22 cellular contexts compared by ENCODE assay signal in the genomic region with DNA sequence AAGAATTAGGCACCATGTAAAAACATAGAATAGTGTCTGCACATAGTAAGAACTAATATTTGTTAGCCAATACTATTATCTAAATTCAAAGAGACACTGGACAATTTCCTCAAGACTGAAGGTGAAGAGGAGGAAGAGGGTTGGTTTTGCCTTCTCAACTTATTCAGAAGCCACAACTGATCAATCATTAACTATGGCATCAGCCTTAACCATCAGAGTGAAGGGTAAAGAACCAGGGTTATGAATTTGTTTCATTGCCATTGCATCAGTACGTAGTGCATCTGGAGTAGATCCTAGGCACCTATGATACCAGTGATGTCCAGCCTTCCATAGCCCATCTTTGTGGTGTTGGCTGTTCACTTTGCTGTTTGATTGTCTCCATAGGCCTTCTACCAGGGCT.
"Had no signal": no experiment of that assay in that cellular context is flagged by ENCODE, and none has a peak within 500 bp of the region (broad histone marks: within the 10 kb centered on the region; RNA-seq: fewer than 3 reads in every experiment).

No MANE protein-coding gene starts in this region.

- H3K27ac ChIP-seq: esophagus squamous epithelium, gastroesophageal sphincter, heart left ventricle, left ventricle myocardium inferior, neural progenitor cell, sigmoid colon, upper lobe of left lung had no signal

- H3K36me3 ChIP-seq: esophagus squamous epithelium, gastroesophageal sphincter, heart left ventricle, left ventricle myocardium inferior, neural progenitor cell, sigmoid colon, upper lobe of left lung had no signal

- H3K4me1 ChIP-seq: neural progenitor cell, upper lobe of left lung had no signal

- H3K4me1 Mint-ChIP-seq: activated naive CD4-positive, alpha-beta T cell treated with anti-CD3 and anti-CD28 coated beads, Interleukin-2, amount 10 ng/mL, durations not matched to agents 7 days and 5 days; naive thymus-derived CD8-positive, alpha-beta T cell had no signal

- ATAC-seq: gastroesophageal sphincter; heart left ventricle; naive thymus-derived CD8-positive, alpha-beta T cell had no signal

- H3K27me3 ChIP-seq: esophagus squamous epithelium, gastroesophageal sphincter, heart left ventricle, neural progenitor cell, sigmoid colon, upper lobe of left lung had no signal

- H3K9me3 ChIP-seq: esophagus squamous epithelium, gastroesophageal sphincter, left ventricle myocardium inferior, sigmoid colon, upper lobe of left lung had no signal

- H3K36me3 Mint-ChIP-seq: activated naive CD4-positive, alpha-beta T cell treated with anti-CD3 and anti-CD28 coated beads, Interleukin-2, amount 10 ng/mL, durations not matched to agents 7 days and 5 days; mesothelial cell of epicardium; naive thymus-derived CD8-positive, alpha-beta T cell had no signal

- DNase-seq: activated CD4-positive, alpha-beta T cell treated with anti-CD3 and anti-CD28 coated beads, Interleukin-2, amount 50 U/mL, for 4 hours; activated effector memory CD4-positive, alpha-beta T cell treated with Interleukin-2 at 50 U/mL for 16 hours; activated naive CD4-positive, alpha-beta T cell treated with anti-CD3 and anti-CD28 coated beads, Interleukin-2, amount 10 ng/mL, durations not matched to agents 7 days and 5 days; activated T-cell treated with anti-CD3 and anti-CD28 coated beads, Interleukin-2, amount 50 U/mL, for 48 hours; amygdala; cerebellar nuclear complex; cortex of kidney; endodermal cell; esophagus squamous epithelium; heart left ventricle; left ventricle myocardium inferior; naive thymus-derived CD8-positive, alpha-beta T cell; posterior cingulate gyrus; sigmoid colon; stimulated activated CD4-positive, alpha-beta T cell treated with anti-CD3 and anti-CD28 coated beads, Interleukin-15, amount 100 ng/mL, for 24 hours; stimulated activated naive CD4-positive, alpha-beta T cell treated with Interleukin-2 at 50 U/mL for 16 hours; T-helper 1 cell; upper lobe of left lung had no signal

- H3K27ac Mint-ChIP-seq: activated naive CD4-positive, alpha-beta T cell treated with anti-CD3 and anti-CD28 coated beads, Interleukin-2, amount 10 ng/mL, durations not matched to agents 7 days and 5 days; endodermal cell; mesothelial cell of epicardium; naive thymus-derived CD8-positive, alpha-beta T cell; neural progenitor cell had no signal

- H3K9me3 Mint-ChIP-seq: mesothelial cell of epicardium, neural progenitor cell had no signal

- H3K4me3 ChIP-seq: esophagus squamous epithelium, gastroesophageal sphincter, heart left ventricle, left ventricle myocardium inferior, neural progenitor cell, sigmoid colon, smooth muscle cell, upper lobe of left lung had no signal

- H3K27me3 Mint-ChIP-seq: activated naive CD4-positive, alpha-beta T cell treated with anti-CD3 and anti-CD28 coated beads, Interleukin-2, amount 10 ng/mL, durations not matched to agents 7 days and 5 days had no signal

- H3K4me3 Mint-ChIP-seq: activated naive CD4-positive, alpha-beta T cell treated with anti-CD3 and anti-CD28 coated beads, Interleukin-2, amount 10 ng/mL, durations not matched to agents 7 days and 5 days; endodermal cell; mesothelial cell of epicardium; naive thymus-derived CD8-positive, alpha-beta T cell; neural progenitor cell had no signal
